In the genomic region with DNA sequence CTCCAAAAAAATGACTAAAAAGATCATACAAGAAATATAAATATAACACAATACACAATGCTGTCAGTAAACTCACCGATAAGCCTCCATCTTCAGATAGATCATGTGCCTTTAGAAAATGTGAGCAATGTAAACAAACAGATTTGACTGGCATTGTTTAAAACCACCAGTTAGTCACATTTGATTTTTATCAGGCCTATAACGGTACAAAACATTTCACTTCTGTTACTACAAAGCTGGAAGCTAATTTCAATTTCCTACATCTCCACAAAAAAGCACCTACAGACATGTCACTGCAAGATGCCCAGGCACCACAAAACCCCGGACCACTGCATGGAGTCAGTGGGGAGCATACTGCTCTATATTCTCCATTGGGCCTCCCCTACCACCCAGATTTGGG, we compare ENCODE assay signal across 9 cellular contexts. TPM values are rescaled to one million over a fixed set of nuclear protein-coding genes. Genes with fewer than 3 reads are reported as not detected.
DNase-seq lines count a peak whose midpoint lies in the region; ATAC-seq, FAIRE-seq and TF ChIP-seq lines count a peak whose summit lies in the region.
"Had no signal": no experiment of that assay in that cellular context is flagged by ENCODE, and none has a peak within 500 bp of the region (broad histone marks: within the 10 kb centered on the region; RNA-seq: fewer than 3 reads in every experiment).

No MANE protein-coding gene starts in this region.

- H3K9me3 ChIP-seq in keratinocyte (ENCODE audit: control insufficient read depth, low read depth, low read length), result no peaks in the 10 kb centered on the region

- peaks cover 46% of the 10 kb centered on the region for H3K4me1 ChIP-seq in keratinocyte (ENCODE audit: control insufficient read depth, extremely low read depth, insufficient read depth, low read length)

- peaks cover 48% of the 10 kb centered on the region for H3K4me1 Mint-ChIP-seq in activated CD4-positive, alpha-beta T cell treated with anti-CD3 and anti-CD28 coated beads, Interleukin-2, amount 10 ng/mL, durations not matched to agents 7 days and 5 days
- H3K4me1 Mint-ChIP-seq in activated naive CD8-positive, alpha-beta T cell treated with anti-CD3 and anti-CD28 coated beads for 36 hours, result peaks cover 55% of the 10 kb centered on the region

- dilution Hi-C loops in keratinocyte (cut with MboI; ENCODE audit: extremely low pct_ligation_motif_present, low sequenced_read_pairs), result no loop called here

- no peaks in the 10 kb centered on the region for H3K27me3 ChIP-seq in keratinocyte (ENCODE audit: control insufficient read depth, extremely low read depth, insufficient read depth, low read length)

- no peaks in the 10 kb centered on the region for H3K36me3 ChIP-seq in keratinocyte (ENCODE audit: control insufficient read depth in 2 of 2, extremely low read depth in 1 of 2, insufficient read depth in 2 of 2, low read length in 2 of 2)

- H3K4me3 Mint-ChIP-seq in activated CD4-positive, alpha-beta T cell treated with anti-CD3 and anti-CD28 coated beads, Interleukin-2, amount 10 ng/mL, durations not matched to agents 7 days and 5 days, result no peak overlapping the region
- H3K4me3 Mint-ChIP-seq in activated naive CD8-positive, alpha-beta T cell treated with anti-CD3 and anti-CD28 coated beads for 36 hours, result no peak overlapping the region

- peak overlapping the region; percentile 3 for H3K27ac Mint-ChIP-seq in activated CD4-positive, alpha-beta T cell treated with anti-CD3 and anti-CD28 coated beads, Interleukin-2, amount 10 ng/mL, durations not matched to agents 7 days and 5 days
- peak overlapping the region; percentile 5 for H3K27ac Mint-ChIP-seq in activated naive CD8-positive, alpha-beta T cell treated with anti-CD3 and anti-CD28 coated beads for 36 hours

- H3K4me3 ChIP-seq in keratinocyte (ENCODE audit: control insufficient read depth in 2 of 3, extremely low read depth in 1 of 3, insufficient read depth in 2 of 3, low read depth in 1 of 3, low read length in 3 of 3), result peak overlapping the region in 1 of 3 experiments; percentile 54

- ATAC-seq in GM19023 (IDR thresholded peaks at IDR 0.05; ENCODE audit: unreplicated experiment) (no peak), HG03342 (IDR thresholded peaks at IDR 0.05; ENCODE audit: unreplicated experiment) (no peak)

- DNase-seq in activated CD4-positive, alpha-beta T cell treated with anti-CD3 and anti-CD28 coated beads, Interleukin-2, amount 10 ng/mL, durations not matched to agents 7 days and 5 days, result no peak
- DNase-seq in activated CD4-positive, alpha-beta T cell treated with anti-CD3 and anti-CD28 coated beads for 4 hours, result no peak
- DNase-seq in activated naive CD8-positive, alpha-beta T cell treated with anti-CD3 and anti-CD28 coated beads for 36 hours, result no peak
- DNase-seq in keratinocyte (ENCODE audit: low read depth, low spot score) (no peak), substantia nigra (lab: John Stamatoyannopoulos, UW) (no peak), glomerular visceral epithelial cell (ENCODE audit: extremely low spot score) (no peak)

- H3K36me3 Mint-ChIP-seq in activated CD4-positive, alpha-beta T cell treated with anti-CD3 and anti-CD28 coated beads, Interleukin-2, amount 10 ng/mL, durations not matched to agents 7 days and 5 days (ENCODE audit: low read depth), result peaks cover 4% of the 10 kb centered on the region
- peaks cover 4% of the 10 kb centered on the region for H3K36me3 Mint-ChIP-seq in activated naive CD8-positive, alpha-beta T cell treated with anti-CD3 and anti-CD28 coated beads for 36 hours

- H4K20me1 ChIP-seq in keratinocyte (ENCODE audit: control insufficient read depth, extremely low read depth, insufficient read depth, low read length), result peaks cover 3% of the 10 kb centered on the region

- no peak for FAIRE-seq in keratinocyte (lab: Jason Lieb, UNC)

- H2AFZ ChIP-seq in keratinocyte (ENCODE audit: control insufficient read depth, low read length), result no peak overlapping the region

- H3K27ac ChIP-seq in keratinocyte (ENCODE audit: control insufficient read depth, insufficient read depth, low read length), result peak overlapping the region; percentile 75
- H3K27ac ChIP-seq in substantia nigra (ENCODE audit: low read depth, low read length, poor library complexity, severe bottlenecking), result peak overlapping the region; percentile 2

- no peaks in the 10 kb centered on the region for H3K27me3 Mint-ChIP-seq in activated CD4-positive, alpha-beta T cell treated with anti-CD3 and anti-CD28 coated beads, Interleukin-2, amount 10 ng/mL, durations not matched to agents 7 days and 5 days
- H3K27me3 Mint-ChIP-seq in activated naive CD8-positive, alpha-beta T cell treated with anti-CD3 and anti-CD28 coated beads for 36 hours, result no peaks in the 10 kb centered on the region
- H3K27me3 Mint-ChIP-seq: B cell had no signal

- no peaks in the 10 kb centered on the region for H3K9me1 ChIP-seq in keratinocyte (ENCODE audit: control insufficient read depth, extremely low read depth, insufficient read depth, low read length)

- H3K9me3 Mint-ChIP-seq in activated CD4-positive, alpha-beta T cell treated with anti-CD3 and anti-CD28 coated beads, Interleukin-2, amount 10 ng/mL, durations not matched to agents 7 days and 5 days, result no peaks in the 10 kb centered on the region
- H3K9me3 Mint-ChIP-seq in activated naive CD8-positive, alpha-beta T cell treated with anti-CD3 and anti-CD28 coated beads for 36 hours, result no peaks in the 10 kb centered on the region

- peak overlapping the region; percentile 23 for H3K9ac ChIP-seq in keratinocyte (ENCODE audit: control insufficient read depth, extremely low read depth, insufficient read depth, low read length)

- peaks cover 4% of the 10 kb centered on the region for H3K79me2 ChIP-seq in keratinocyte (ENCODE audit: control insufficient read depth, insufficient read depth, low read length)

- peak overlapping the region; percentile 80 for H3K4me2 ChIP-seq in keratinocyte (ENCODE audit: control insufficient read depth, extremely low read depth, insufficient read depth, low read depth, low read length)

- POLR2A ChIA-PET in activated CD4-positive, alpha-beta T cell treated with anti-CD3 and anti-CD28 coated beads, Interleukin-2, amount 10 ng/mL, durations not matched to agents 7 days and 5 days (lab: Charles Lee), result no interaction called here

- no peak for TF ChIP-seq CTCF in keratinocyte (optimal IDR thresholded peaks at IDR 0.05 in 1 of 3, IDR thresholded peaks at IDR 0.05 in 1 of 3, conservative IDR thresholded peaks at IDR 0.05 in 1 of 3; ENCODE audit: extremely low read depth in 1 of 3, insufficient read depth in 2 of 3, low read length in 3 of 3)

- CTCF ChIA-PET in activated CD4-positive, alpha-beta T cell treated with anti-CD3 and anti-CD28 coated beads, Interleukin-2, amount 10 ng/mL, durations not matched to agents 7 days and 5 days (lab: Charles Lee), result no interaction called here

RNA-seq across cellular contexts. Expression of gene SGMS1, which starts 18.9 kb away (rescaled TPM):
- total RNA-seq in activated CD4-positive, alpha-beta T cell treated with anti-CD3 and anti-CD28 coated beads, Interleukin-2, amount 10 ng/mL, durations not matched to agents 7 days and 5 days, result 10 to 100 TPM; 17.1 to 19.3 TPM
- total RNA-seq in activated naive CD8-positive, alpha-beta T cell treated with anti-CD3 and anti-CD28 coated beads for 36 hours, result 10 to 100 TPM in 1 of 2 experiments, 1 to 10 TPM in 1; 9.8 to 11.3 TPM
- 16.3 to 18.3 TPM (median 16.7 TPM) in 3 replicates for polyA plus RNA-seq in keratinocyte
- 96.4 TPM for polyA plus RNA-seq in keratinocyte (2011; ENCODE audit: low read depth)
- 9.7 and 12.7 TPM in 2 replicates for polyA plus RNA-seq in keratinocyte (2011; cell fraction: cytosol; rRNA removed)
- polyA plus RNA-seq in keratinocyte (2011; cell fraction: nucleus; rRNA removed), result 17.8 and 18.7 TPM in 2 replicates
- 13.6 and 15.8 TPM in 2 replicates for polyA plus RNA-seq in keratinocyte (2012; ENCODE audit: low replicate concordance)
- polyA minus RNA-seq in keratinocyte, result 18.4 to 24.3 TPM (median 18.9 TPM) in 3 replicates
- polyA minus RNA-seq in keratinocyte (2011; cell fraction: cytosol; rRNA and poly(A)+ RNA removed), result 21.9 TPM
- 31.7 and 46.4 TPM in 2 replicates for polyA minus RNA-seq in keratinocyte (2011; cell fraction: nucleus; rRNA and poly(A)+ RNA removed)
